8 cellular contexts compared by ENCODE assay signal in the genomic region with DNA sequence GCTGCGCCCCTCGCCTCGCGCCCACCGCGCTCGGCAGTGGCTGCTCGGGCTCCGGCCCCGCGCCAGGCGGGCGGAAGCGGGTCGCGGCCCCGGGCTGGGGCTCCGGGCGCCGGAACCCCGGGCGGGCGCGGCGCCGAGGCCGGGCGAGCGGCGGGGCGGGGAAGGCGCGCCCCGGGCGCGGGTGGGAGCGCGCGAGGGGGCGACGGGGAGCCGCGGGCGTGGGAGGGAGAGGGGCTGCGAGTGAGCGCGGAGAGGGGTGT. TPM values are rescaled to one million over a fixed set of nuclear protein-coding genes. Genes with fewer than 3 reads are reported as not detected.
DNase-seq lines count a peak whose midpoint lies in the region; ATAC-seq and TF ChIP-seq lines count a peak whose summit lies in the region.

No MANE protein-coding gene starts in this region.

- H3K27me3 Mint-ChIP-seq in natural killer cell (ENCODE audit: low read depth in 2 of 2), result peaks cover 13 to 47% of the 10 kb centered on the region in 2 donors

- intact Hi-C loops in natural killer cell (cut with micrococcal nuclease), result no loop called here

- H3K4me3 Mint-ChIP-seq in natural killer cell, result peak overlapping the region; percentile 88

- TF ChIP-seq CTCF in cardiac fibroblast (IDR thresholded peaks at IDR 0.05; ENCODE audit: low read depth, low read length) (no peak), natural killer cell (IDR thresholded peaks at IDR 0.05) (no peak), GM13977 (IDR thresholded peaks at IDR 0.05; ENCODE audit: extremely low read depth, insufficient read depth, missing control alignments) (no peak)

- no peaks in the 10 kb centered on the region for H3K9me3 Mint-ChIP-seq in natural killer cell

- in situ Hi-C loops in GM13977 (cut with MboI; ENCODE audit: low pct_unique_long_range_greater_than_20kb, low sequenced_read_pairs, unreplicated experiment), result no loop called here

- H3K36me3 Mint-ChIP-seq in natural killer cell, result no peaks in the 10 kb centered on the region

- DNase-seq in COLO668 (lab: John Stamatoyannopoulos, UW; ENCODE audit: unreplicated experiment), result peak; percentile 49
- no peak for DNase-seq in cardiac fibroblast (ENCODE audit: low read depth in 2 of 2)
- no peak for DNase-seq in natural killer cell
- DNase-seq in GM13977 (ENCODE audit: low spot score), result no peak
- no peak for DNase-seq in NCI-H146 (lab: John Stamatoyannopoulos, UW)
- DNase-seq in NCI-H2171 (lab: John Stamatoyannopoulos, UW), result no peak
- no peak for DNase-seq in NCI-H446 (lab: John Stamatoyannopoulos, UW)

- peaks cover 24 to 27% of the 10 kb centered on the region in 2 donors for H3K4me1 Mint-ChIP-seq in natural killer cell

- peak overlapping the region in 1 of 2 donors; percentile 64 for H3K27ac Mint-ChIP-seq in natural killer cell

- H3K4me3 ChIP-seq in cardiac fibroblast (replicated peaks in 1 of 2; ENCODE audit: low read depth in 2 of 2, low read length in 2 of 2), result peak overlapping the region; percentile 87

- ATAC-seq in HG03280 (IDR thresholded peaks at IDR 0.05; ENCODE audit: unreplicated experiment) (peak; percentile 37), natural killer cell (peak in 2 of 3 donors; percentile 25 to 44)

RNA-seq across cellular contexts. Expression of gene IGF2BP2, which starts 0.5 kb away (rescaled TPM):
- total RNA-seq in natural killer cell, result 10 to 100 TPM in 1 of 3 donors, 1 to 10 TPM in 2; 4.2 to 16.8 (median 8.8) TPM
